In the genomic region with DNA sequence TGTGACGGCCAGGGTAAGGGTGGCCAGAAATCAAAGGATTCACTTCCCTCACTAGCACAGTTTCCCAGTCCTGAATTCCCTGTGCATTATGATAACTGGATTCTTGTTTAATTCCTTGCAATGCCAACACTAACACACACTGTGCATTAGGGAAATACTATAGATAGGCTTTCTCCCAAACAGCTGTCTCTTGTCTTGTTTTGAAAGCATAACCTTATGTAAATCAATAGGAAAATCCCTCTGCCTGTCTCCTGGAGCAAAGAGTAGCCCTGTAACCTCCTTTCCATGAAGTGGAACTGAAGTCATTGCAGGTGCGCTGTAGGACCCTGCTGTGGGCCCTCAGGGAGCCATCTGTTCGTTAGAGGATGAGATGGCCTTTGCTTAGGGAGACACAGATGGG, we compare ENCODE assay signal across 18 cellular contexts.
"Had no signal": no experiment of that assay in that cellular context is flagged by ENCODE, and none has a peak within 500 bp of the region (broad histone marks: within the 10 kb centered on the region; RNA-seq: fewer than 3 reads in every experiment).

No MANE protein-coding gene starts in this region.

- DNase-seq: foreskin melanocyte; heart left ventricle; hippocampal formation; kidney glomerular epithelial cell; mammary epithelial cell; mucosa of descending colon; naive thymus-derived CD8-positive, alpha-beta T cell; occipital lobe; pancreas; right cardiac atrium; small intestine; stimulated activated CD4-positive, alpha-beta T cell treated with anti-CD3 and anti-CD28 coated beads, Interleukin-12 subunit alpha, Interleukin-12 subunit beta, amount 100 ng/mL, for 4 hours; stimulated activated CD4-positive, alpha-beta T cell treated with anti-CD3 and anti-CD28 coated beads, Interleukin-2, amount 100 ng/mL, for 48 hours; stimulated activated naive CD4-positive, alpha-beta T cell treated with Interleukin-2 at 50 U/mL for 16 hours; uterus had no signal

- H3K4me3 Mint-ChIP-seq: dendritic cell treated with granulocyte-macrophage colony-stimulating factor and Interleukin-4, amounts not matched to agents 40 ng/mL and 50 ng/mL, for 4 days; naive thymus-derived CD8-positive, alpha-beta T cell; type B pancreatic cell had no signal

- H3K27me3 ChIP-seq: uterus had no signal

- H3K27ac ChIP-seq: heart left ventricle, pancreas, uterus had no signal

- H3K36me3 ChIP-seq: heart left ventricle, pancreas, uterus had no signal

- H3K9me3 ChIP-seq: mucosa of descending colon, pancreas, uterus had no signal

- H3K4me1 ChIP-seq: pancreas, uterus had no signal

- H3K36me3 Mint-ChIP-seq: naive thymus-derived CD8-positive, alpha-beta T cell; type B pancreatic cell had no signal

- H3K4me3 ChIP-seq: heart left ventricle, mucosa of descending colon, pancreas, uterus had no signal

- H3K9me3 Mint-ChIP-seq: dendritic cell treated with granulocyte-macrophage colony-stimulating factor and Interleukin-4, amounts not matched to agents 40 ng/mL and 50 ng/mL, for 4 days had no signal

- H3K27ac Mint-ChIP-seq: dendritic cell treated with granulocyte-macrophage colony-stimulating factor and Interleukin-4, amounts not matched to agents 40 ng/mL and 50 ng/mL, for 4 days; progenitor cell of endocrine pancreas; type B pancreatic cell had no signal
